Comparison of ENCODE assay signal across 23 cellular contexts in the genomic region with DNA sequence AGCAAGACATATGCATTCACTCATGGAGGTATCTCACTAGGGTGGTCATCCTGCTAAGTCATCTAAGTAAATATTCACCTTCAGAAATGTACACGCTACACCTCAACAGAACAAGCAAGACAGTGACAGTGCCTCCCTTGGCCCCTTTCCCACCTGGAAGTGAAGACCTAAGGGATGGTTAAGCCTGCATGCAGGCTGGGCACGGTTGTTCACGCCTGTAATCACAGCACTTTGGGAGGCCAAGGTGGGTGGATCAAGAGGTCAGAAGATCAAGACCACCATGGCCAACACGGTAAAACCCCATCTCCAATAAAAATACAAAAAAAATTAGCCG. TPM values are rescaled to one million over a fixed set of nuclear protein-coding genes. Genes with fewer than 3 reads are reported as not detected.
"Had no signal": no experiment of that assay in that cellular context is flagged by ENCODE, and none has a peak within 500 bp of the region (broad histone marks: within the 10 kb centered on the region; RNA-seq: fewer than 3 reads in every experiment).

No MANE protein-coding gene starts in this region.

- DNase-seq: activated CD4-positive, alpha-beta memory T cell treated with anti-CD3 and anti-CD28 coated beads, Interleukin-2, amount 10 ng/mL, durations not matched to agents 7 days and 5 days; activated CD4-positive, alpha-beta T cell treated with anti-CD3 and anti-CD28 coated beads, Interleukin-2, amount 10 ng/mL, durations not matched to agents 24 days and 14 days; activated gamma-delta T cell; activated naive CD4-positive, alpha-beta T cell treated with anti-CD3 and anti-CD28 coated beads, Interleukin-2, amount 50 U/mL, for 16 hours; activated naive CD8-positive, alpha-beta T cell treated with anti-CD3 and anti-CD28 coated beads, Interleukin-2, amount 50 U/mL, for 24 hours; activated T-cell treated with anti-CD3 and anti-CD28 coated beads, Interleukin-2, amount 50 U/mL, for 72 hours; anterior cingulate cortex; effector CD8-positive, alpha-beta T cell; erythroblast; hypothalamus; midbrain; pancreas; stimulated activated CD4-positive, alpha-beta T cell treated with anti-CD3 and anti-CD28 coated beads, Interleukin-2, amount 100 ng/mL, for 48 hours; stimulated activated naive CD4-positive, alpha-beta T cell; thyroid gland had no signal

- H3K4me3 ChIP-seq: pancreas, psoas muscle, thyroid gland, vagina had no signal

- H3K36me3 ChIP-seq: neutrophil, pancreas, thyroid gland, vagina had no signal

- H3K9me3 ChIP-seq: neutrophil, pancreas, psoas muscle, thyroid gland, vagina had no signal

- ATAC-seq: activated CD4-positive, CD25-positive, alpha-beta regulatory T cell treated with anti-CD3 and anti-CD28 coated beads, Interleukin-2, amount 50 U/mL, for 24 hours; activated naive CD8-positive, alpha-beta T cell treated with anti-CD3 and anti-CD28 coated beads, Interleukin-2, amount 50 U/mL, for 24 hours; activated T-cell treated with anti-CD3 and anti-CD28 coated beads, Interleukin-2, amount 50 U/mL, for 72 hours; pancreas; psoas muscle; sciatic nerve had no signal

- H3K27me3 ChIP-seq: pancreas, thyroid gland, vagina had no signal

- H3K27ac ChIP-seq: neutrophil, pancreas, psoas muscle, thyroid gland, vagina, VCaP had no signal

RNA-seq across cellular contexts. Expression of a gene that starts 25.0 kb away (rescaled TPM):
- total RNA-seq: activated CD4-positive, alpha-beta memory T cell treated with anti-CD3 and anti-CD28 coated beads, Interleukin-2, amount 10 ng/mL, durations not matched to agents 7 days and 5 days; activated CD4-positive, alpha-beta T cell treated with anti-CD3 and anti-CD28 coated beads, Interleukin-2, amount 10 ng/mL, durations not matched to agents 24 days and 14 days; activated T-cell treated with anti-CD3 and anti-CD28 coated beads, Interleukin-2, amount 50 U/mL, for 72 hours; myocyte; pancreas; subcutaneous adipose tissue; thyroid gland; vagina had no signal
